In genomic region chr2:161425966-161426365, GRCh38 we compare ENCODE assay signal across 17 cellular contexts. TPM values are rescaled to one million over a fixed set of nuclear protein-coding genes. Genes with fewer than 3 reads are reported as not detected.
"Had no signal": no experiment of that assay in that cellular context is flagged by ENCODE, and none has a peak within 500 bp of the region (broad histone marks: within the 10 kb centered on the region; RNA-seq: fewer than 3 reads in every experiment).

No MANE protein-coding gene starts in this region.

- ATAC-seq: heart left ventricle; left ventricle myocardium superior; sciatic nerve; stimulated activated effector memory CD8-positive, alpha-beta T cell treated with anti-CD3 and anti-CD28 coated beads, Interleukin-12 subunit alpha, Interleukin-12 subunit beta, amount 100 ng/mL, for 72 hours had no signal

- H3K9me3 Mint-ChIP-seq: activated CD4-positive, alpha-beta memory T cell treated with anti-CD3 and anti-CD28 coated beads for 36 hours; stimulated activated effector memory CD8-positive, alpha-beta T cell treated with anti-CD3 and anti-CD28 coated beads, Interleukin-12 subunit alpha, Interleukin-12 subunit beta, amount 100 ng/mL, for 72 hours had no signal

- DNase-seq: activated CD4-positive, alpha-beta memory T cell treated with anti-CD3 and anti-CD28 coated beads for 36 hours; activated effector memory CD4-positive, alpha-beta T cell treated with anti-CD3 and anti-CD28 coated beads, Interleukin-2, amount 50 U/mL, for 16 hours; activated T-cell treated with anti-CD3 and anti-CD28 coated beads, Interleukin-2, amount 50 U/mL, for 1 hour; amygdala; brain microvascular endothelial cell; central memory CD4-positive, alpha-beta T cell; foreskin melanocyte; heart left ventricle; kidney glomerular epithelial cell; left ventricle myocardium superior; stimulated activated CD4-positive, alpha-beta T cell treated with anti-CD3 and anti-CD28 coated beads, Interleukin-4, amount 100 ng/mL, for 24 hours had no signal

- H3K27ac Mint-ChIP-seq: activated CD4-positive, alpha-beta memory T cell treated with anti-CD3 and anti-CD28 coated beads for 36 hours; activated CD4-positive, alpha-beta T cell treated with anti-CD3 and anti-CD28 coated beads for 36 hours; activated naive CD4-positive, alpha-beta T cell treated with anti-CD3 and anti-CD28 coated beads, Interleukin-2, amount 50 U/mL, for 24 hours; endodermal cell; stimulated activated effector memory CD8-positive, alpha-beta T cell treated with anti-CD3 and anti-CD28 coated beads, Interleukin-12 subunit alpha, Interleukin-12 subunit beta, amount 100 ng/mL, for 72 hours had no signal

- H3K4me3 Mint-ChIP-seq: activated CD4-positive, alpha-beta memory T cell treated with anti-CD3 and anti-CD28 coated beads for 36 hours; activated naive CD4-positive, alpha-beta T cell treated with anti-CD3 and anti-CD28 coated beads, Interleukin-2, amount 50 U/mL, for 24 hours had no signal

RNA-seq across cellular contexts. Expression of gene TBR1, which starts 9.9 kb away (rescaled TPM):
- total RNA-seq: activated CD4-positive, alpha-beta memory T cell treated with anti-CD3 and anti-CD28 coated beads for 36 hours; epithelial cell of proximal tubule; left ventricle myocardium superior; sciatic nerve had no signal
